In genomic region chr1:77413541-77414335, GRCh38 we compare ENCODE assay signal across 9 cellular contexts.
A peak's percentile ranks its signal among the peaks of the same experiment; 100 is the strongest.
DNase-seq lines count a peak whose midpoint lies in the region; ATAC-seq and TF ChIP-seq lines count a peak whose summit lies in the region.
"Had no signal": no experiment of that assay in that cellular context is flagged by ENCODE, and none has a peak within 500 bp of the region (broad histone marks: within the 10 kb centered on the region; RNA-seq: fewer than 3 reads in every experiment).

No MANE protein-coding gene starts in this region.

- H3K27ac ChIP-seq in BLaER1 (peak overlapping the region; percentile 76), OCI-LY3 (ENCODE audit: low read length) (no peak overlapping the region), tibial artery (no peak overlapping the region)
- H3K27ac ChIP-seq: upper lobe of left lung had no signal

- H3K4me3 ChIP-seq in BLaER1 (peak overlapping the region; percentile 59), OCI-LY3 (ENCODE audit: low read length) (peak overlapping the region; percentile 61), tibial artery (no peak overlapping the region)
- H3K4me3 ChIP-seq: upper lobe of left lung had no signal

- H3K27me3 ChIP-seq in BLaER1 = no peaks in the 10 kb centered on the region
- H3K27me3 ChIP-seq in OCI-LY3 (ENCODE audit: low read depth, low read length) = peaks cover 11% of the 10 kb centered on the region; the same call in 1 of the 2 replicates
- no peaks in the 10 kb centered on the region for H3K27me3 ChIP-seq in tibial artery
- H3K27me3 ChIP-seq: upper lobe of left lung had no signal

- peak; percentile 94 for ATAC-seq in GM18909 (IDR thresholded peaks at IDR 0.05; ENCODE audit: poor library complexity, unreplicated experiment)
- peak; percentile 77 for ATAC-seq in HG02973 (IDR thresholded peaks at IDR 0.05; ENCODE audit: unreplicated experiment)

- DNase-seq in ureter (ENCODE audit: low spot score) = no peak
- no peak for DNase-seq in tibial artery
- no peak for DNase-seq in nucleus accumbens (lab: John Stamatoyannopoulos, UW)
- DNase-seq in NCI-H2107 treated with DMSO at 0.1 percent for 48 hours (lab: John Stamatoyannopoulos, UW; ENCODE audit: unreplicated experiment) = no peak
- DNase-seq: upper lobe of left lung had no signal

- H3K4me2 ChIP-seq in BLaER1 (peak overlapping the region; percentile 92), OCI-LY3 (ENCODE audit: low read length) (peak overlapping the region; percentile 87)

- no peaks in the 10 kb centered on the region for H4K20me1 ChIP-seq in BLaER1
- H4K20me1 ChIP-seq in OCI-LY3 (ENCODE audit: insufficient read depth, low read length) = no peaks in the 10 kb centered on the region

- H3K9ac ChIP-seq in BLaER1 = peak overlapping the region; percentile 63; the same call in 1 of the 2 replicates
- H3K9ac ChIP-seq in OCI-LY3 (ENCODE audit: low read length) = peak overlapping the region; percentile 8; the same call in 1 of the 2 replicates

- H3K4me1 ChIP-seq in BLaER1 = peaks cover 54% of the 10 kb centered on the region
- H3K4me1 ChIP-seq in OCI-LY3 (ENCODE audit: low read length) = peaks cover 37% of the 10 kb centered on the region
- no peaks in the 10 kb centered on the region for H3K4me1 ChIP-seq in tibial artery

- no peaks in the 10 kb centered on the region for H3K79me2 ChIP-seq in OCI-LY3 (ENCODE audit: low read length)

- H3K36me3 ChIP-seq in BLaER1 (no peaks in the 10 kb centered on the region), OCI-LY3 (replicated peaks; ENCODE audit: low read depth, low read length) (no peaks in the 10 kb centered on the region), tibial artery (no peaks in the 10 kb centered on the region)
- H3K36me3 ChIP-seq: upper lobe of left lung had no signal

- no peak for TF ChIP-seq CTCF in OCI-LY3 (IDR thresholded peaks at IDR 0.05; ENCODE audit: low read depth, low read length)
- no peak for TF ChIP-seq CTCF in tibial artery (IDR thresholded peaks at IDR 0.05)

- intact Hi-C loops in tibial artery (cut with DNase I; ENCODE audit: low total_unique reads) = no loop called here

- H3K9me3 ChIP-seq in BLaER1 = peaks cover 29% of the 10 kb centered on the region
- H3K9me3 ChIP-seq in OCI-LY3 (ENCODE audit: insufficient read depth, low read length) = no peaks in the 10 kb centered on the region
- H3K9me3 ChIP-seq in tibial artery = no peaks in the 10 kb centered on the region
- H3K9me3 ChIP-seq: upper lobe of left lung had no signal

- H2AFZ ChIP-seq in OCI-LY3 (ENCODE audit: low read depth, low read length) = no peak overlapping the region; the same call in 1 of the 2 replicates

Comparison
In these comparisons a context has a peak if more than half of its experiments do, and no peak if none do; other contexts are left out.
1. H3K4me3 ChIP-seq: peak in BLaER1 (single experiment) and OCI-LY3 (single experiment); none in tibial artery (0 of 2).